10 cellular contexts compared by ENCODE assay signal in genomic region chr12:83346333-83346732, GRCh38.
"Had no signal": no experiment of that assay in that cellular context is flagged by ENCODE, and none has a peak within 500 bp of the region (broad histone marks: within the 10 kb centered on the region; RNA-seq: fewer than 3 reads in every experiment).

No MANE protein-coding gene starts in this region.

- H3K9ac ChIP-seq: GM23248 had no signal

- H3K4me3 ChIP-seq: GM23248, HAP-1, K562 had no signal

- H3K4me3 Mint-ChIP-seq: HFFc6 had no signal

- FAIRE-seq: K562 had no signal

- H3K27ac Mint-ChIP-seq: HFFc6 had no signal

- ATAC-seq: HCT116, K562 had no signal

- H3K27ac ChIP-seq: GM23248, HL-60 had no signal

- H3K36me3 ChIP-seq: HAP-1 had no signal

- H3K4me1 ChIP-seq: HAP-1 had no signal

- DNase-seq: GM23248, GOT3, H7, HFFc6, IMR-90, KG1 had no signal
